ENCODE assay signal across 8 cellular contexts in genomic region chr2:175004980-175005832, GRCh38. TPM values are rescaled to one million over a fixed set of nuclear protein-coding genes. Genes with fewer than 3 reads are reported as not detected.
DNase-seq lines count a peak whose midpoint lies in the region; ATAC-seq lines count a peak whose summit lies in the region.

CHN1 (minus strand) TSS chr2:175005381; CDS start chr2:175004912, 469 bp downstream.

- peak within 1 kb of the TSS; percentile 61 to 69 for H3K4me3 ChIP-seq in esophagus (ENCODE audit: low read depth in 1 of 2, low read length in 2 of 2)
- H3K4me3 ChIP-seq in mucosa of stomach (ENCODE audit: low read length) = no peak within 1 kb of the TSS

- H3K36me3 ChIP-seq in esophagus (ENCODE audit: control insufficient read depth in 2 of 2, insufficient read depth in 2 of 2, low read length in 1 of 2) = no peaks in the 10 kb centered on the region
- no peaks in the 10 kb centered on the region for H3K36me3 ChIP-seq in mucosa of stomach (ENCODE audit: control insufficient read depth, insufficient read depth, low read length)

- no peaks in the 10 kb centered on the region for H3K9me3 ChIP-seq in esophagus (ENCODE audit: control insufficient read depth in 2 of 2, insufficient read depth in 1 of 2, low read depth in 1 of 2, low read length in 1 of 2)
- no peaks in the 10 kb centered on the region for H3K9me3 ChIP-seq in mucosa of stomach (ENCODE audit: control insufficient read depth, low read length)

- H3K27me3 ChIP-seq in esophagus (ENCODE audit: control insufficient read depth in 1 of 2, insufficient read depth in 2 of 2, low read length in 2 of 2) = peaks cover 0 to 3% of the 10 kb centered on the region in 2 donors
- peaks cover 49% of the 10 kb centered on the region for H3K27me3 ChIP-seq in mucosa of stomach (ENCODE audit: control insufficient read depth, insufficient read depth, low read length)

- ATAC-seq in GM18868 (IDR thresholded peaks at IDR 0.05; ENCODE audit: unreplicated experiment) (peak; percentile 77), HG03175 (IDR thresholded peaks at IDR 0.05; ENCODE audit: unreplicated experiment) (peak; percentile 85)

- DNase-seq in ACHN (peak; percentile 88), NCI-H748 treated with DMSO at 0.1 percent for 48 hours (lab: John Stamatoyannopoulos, UW) (peak; percentile 69), activated T-cell treated with anti-CD3 and anti-CD28 coated beads for 24 hours (ENCODE audit: low read depth) (peak; percentile 49)
- peak; percentile 72 for DNase-seq in stimulated activated CD8-positive, alpha-beta memory T cell treated with anti-CD3 and anti-CD28 coated beads, Interleukin-4, amount 100 ng/mL, for 48 hours

- peak within 1 kb of the TSS; percentile 38 for H3K9ac ChIP-seq in mucosa of stomach (ENCODE audit: low read length)

- in situ Hi-C loops in ACHN (cut with HindIII; ENCODE audit: low pct_ligation_motif_present, low pct_unique_long_range_greater_than_20kb, low sequenced_read_pairs) = no loop called here

- H3K27ac ChIP-seq in esophagus (ENCODE audit: low read depth in 2 of 2, low read length in 1 of 2) = peak within 1 kb of the TSS; percentile 77 to 87

- H3K4me1 ChIP-seq in esophagus (ENCODE audit: control insufficient read depth in 2 of 2, insufficient read depth in 2 of 2, low read length in 1 of 2) = no peaks in the 10 kb centered on the region
- H3K4me1 ChIP-seq in mucosa of stomach (ENCODE audit: control insufficient read depth, insufficient read depth, low read length) = no peaks in the 10 kb centered on the region

- WGBS in esophagus, 2 donors = 0% methylated on average over 81 to 92 of the region's 92 CpGs

RNA-seq across cellular contexts. Expression of gene CHN1, which starts in this region (rescaled TPM):
- polyA plus RNA-seq in esophagus = 1 to 10 TPM; 1.1 to 3.2 TPM
